Comparison of ENCODE assay signal across 1 cellular context in the genomic region with DNA sequence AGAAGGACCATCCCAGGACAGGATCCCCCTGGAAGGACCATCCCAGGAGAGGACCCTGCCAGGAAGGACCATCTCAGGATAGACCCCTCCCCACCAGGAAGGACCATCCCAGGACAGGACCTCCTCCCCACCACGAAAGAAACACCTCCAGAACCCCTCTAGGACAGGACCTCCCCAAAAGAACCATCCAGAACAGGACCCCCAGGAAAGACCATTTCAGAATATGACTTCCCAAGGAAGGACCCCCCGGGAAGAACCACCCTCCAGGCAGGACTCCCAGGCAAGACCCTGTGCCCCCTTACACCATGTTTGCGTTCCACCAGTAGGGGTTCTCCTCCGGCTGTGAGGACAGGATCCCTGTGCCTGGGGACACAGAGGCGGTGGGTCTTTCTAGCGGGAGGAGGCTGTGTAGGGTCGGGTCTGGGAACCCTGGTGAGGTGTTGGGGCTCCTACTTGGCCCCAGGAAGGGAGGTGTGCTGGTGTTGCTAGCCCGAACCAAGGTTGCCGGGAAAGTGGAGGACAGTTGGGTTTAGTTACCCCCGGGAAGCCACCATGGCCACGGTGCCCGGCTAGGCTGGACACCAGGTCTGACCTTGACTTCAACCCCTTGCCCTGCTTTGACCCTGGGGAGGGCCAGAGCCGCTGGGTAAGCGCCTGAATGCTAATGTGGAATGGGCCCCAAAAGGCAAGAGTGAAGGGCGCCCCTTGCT.
A peak's percentile ranks its signal among the peaks of the same experiment; 100 is the strongest.
TF ChIP-seq lines count a peak whose summit lies in the region.

No MANE protein-coding gene starts in this region.

TF ChIP-seq in HepG2, 621 proteins besides CTCF, POLR2A, EP300 and RAD21 (continued from another document and continues in another):
- TF ChIP-seq HDAC6 (IDR thresholded peaks at IDR 0.05; ENCODE audit: low read depth, low read length) (no peak), ZNF235 (CRISPR knock-in tag; IDR thresholded peaks at IDR 0.05; ENCODE audit: borderline replicate concordance) (peak; percentile 38; the same call in 1 of the 2 replicates), ZNF572 (CRISPR knock-in tag; IDR thresholded peaks at IDR 0.05) (no peak), ZNF619 (CRISPR knock-in tag; IDR thresholded peaks at IDR 0.05) (no peak), ZNF34 (CRISPR knock-in tag; IDR thresholded peaks at IDR 0.05; ENCODE audit: borderline replicate concordance) (no peak), ZNF350 (CRISPR knock-in tag; IDR thresholded peaks at IDR 0.05; ENCODE audit: borderline replicate concordance, low read depth) (peak; percentile 60; the same call in 1 of the 2 replicates), NR1H2 (CRISPR knock-in tag; IDR thresholded peaks at IDR 0.05; ENCODE audit: borderline replicate concordance, low read depth) (no peak), ZNF501 (CRISPR knock-in tag; IDR thresholded peaks at IDR 0.05) (peak; percentile 65; the same call in 1 of the 2 replicates)
- TF ChIP-seq, protein P1, sequence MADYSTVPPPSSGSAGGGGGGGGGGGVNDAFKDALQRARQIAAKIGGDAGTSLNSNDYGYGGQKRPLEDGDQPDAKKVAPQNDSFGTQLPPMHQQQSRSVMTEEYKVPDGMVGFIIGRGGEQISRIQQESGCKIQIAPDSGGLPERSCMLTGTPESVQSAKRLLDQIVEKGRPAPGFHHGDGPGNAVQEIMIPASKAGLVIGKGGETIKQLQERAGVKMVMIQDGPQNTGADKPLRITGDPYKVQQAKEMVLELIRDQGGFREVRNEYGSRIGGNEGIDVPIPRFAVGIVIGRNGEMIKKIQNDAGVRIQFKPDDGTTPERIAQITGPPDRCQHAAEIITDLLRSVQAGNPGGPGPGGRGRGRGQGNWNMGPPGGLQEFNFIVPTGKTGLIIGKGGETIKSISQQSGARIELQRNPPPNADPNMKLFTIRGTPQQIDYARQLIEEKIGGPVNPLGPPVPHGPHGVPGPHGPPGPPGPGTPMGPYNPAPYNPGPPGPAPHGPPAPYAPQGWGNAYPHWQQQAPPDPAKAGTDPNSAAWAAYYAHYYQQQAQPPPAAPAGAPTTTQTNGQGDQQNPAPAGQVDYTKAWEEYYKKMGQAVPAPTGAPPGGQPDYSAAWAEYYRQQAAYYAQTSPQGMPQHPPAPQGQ (CRISPR knock-in tag; IDR thresholded peaks at IDR 0.05; ENCODE audit: borderline replicate concordance) = no peak
- TF ChIP-seq, protein P2, sequence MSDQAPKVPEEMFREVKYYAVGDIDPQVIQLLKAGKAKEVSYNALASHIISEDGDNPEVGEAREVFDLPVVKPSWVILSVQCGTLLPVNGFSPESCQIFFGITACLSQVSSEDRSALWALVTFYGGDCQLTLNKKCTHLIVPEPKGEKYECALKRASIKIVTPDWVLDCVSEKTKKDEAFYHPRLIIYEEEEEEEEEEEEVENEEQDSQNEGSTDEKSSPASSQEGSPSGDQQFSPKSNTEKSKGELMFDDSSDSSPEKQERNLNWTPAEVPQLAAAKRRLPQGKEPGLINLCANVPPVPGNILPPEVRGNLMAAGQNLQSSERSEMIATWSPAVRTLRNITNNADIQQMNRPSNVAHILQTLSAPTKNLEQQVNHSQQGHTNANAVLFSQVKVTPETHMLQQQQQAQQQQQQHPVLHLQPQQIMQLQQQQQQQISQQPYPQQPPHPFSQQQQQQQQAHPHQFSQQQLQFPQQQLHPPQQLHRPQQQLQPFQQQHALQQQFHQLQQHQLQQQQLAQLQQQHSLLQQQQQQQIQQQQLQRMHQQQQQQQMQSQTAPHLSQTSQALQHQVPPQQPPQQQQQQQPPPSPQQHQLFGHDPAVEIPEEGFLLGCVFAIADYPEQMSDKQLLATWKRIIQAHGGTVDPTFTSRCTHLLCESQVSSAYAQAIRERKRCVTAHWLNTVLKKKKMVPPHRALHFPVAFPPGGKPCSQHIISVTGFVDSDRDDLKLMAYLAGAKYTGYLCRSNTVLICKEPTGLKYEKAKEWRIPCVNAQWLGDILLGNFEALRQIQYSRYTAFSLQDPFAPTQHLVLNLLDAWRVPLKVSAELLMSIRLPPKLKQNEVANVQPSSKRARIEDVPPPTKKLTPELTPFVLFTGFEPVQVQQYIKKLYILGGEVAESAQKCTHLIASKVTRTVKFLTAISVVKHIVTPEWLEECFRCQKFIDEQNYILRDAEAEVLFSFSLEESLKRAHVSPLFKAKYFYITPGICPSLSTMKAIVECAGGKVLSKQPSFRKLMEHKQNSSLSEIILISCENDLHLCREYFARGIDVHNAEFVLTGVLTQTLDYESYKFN (CRISPR knock-in tag; conservative IDR thresholded peaks at IDR 0.05) = 0 out of 2 replicates have a peak, but pooled peaks have one; percentile 14
- TF ChIP-seq, protein P3, sequence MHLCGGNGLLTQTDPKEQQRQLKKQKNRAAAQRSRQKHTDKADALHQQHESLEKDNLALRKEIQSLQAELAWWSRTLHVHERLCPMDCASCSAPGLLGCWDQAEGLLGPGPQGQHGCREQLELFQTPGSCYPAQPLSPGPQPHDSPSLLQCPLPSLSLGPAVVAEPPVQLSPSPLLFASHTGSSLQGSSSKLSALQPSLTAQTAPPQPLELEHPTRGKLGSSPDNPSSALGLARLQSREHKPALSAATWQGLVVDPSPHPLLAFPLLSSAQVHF (CRISPR knock-in tag; IDR thresholded peaks at IDR 0.05) = no peak
- TF ChIP-seq, protein P4, sequence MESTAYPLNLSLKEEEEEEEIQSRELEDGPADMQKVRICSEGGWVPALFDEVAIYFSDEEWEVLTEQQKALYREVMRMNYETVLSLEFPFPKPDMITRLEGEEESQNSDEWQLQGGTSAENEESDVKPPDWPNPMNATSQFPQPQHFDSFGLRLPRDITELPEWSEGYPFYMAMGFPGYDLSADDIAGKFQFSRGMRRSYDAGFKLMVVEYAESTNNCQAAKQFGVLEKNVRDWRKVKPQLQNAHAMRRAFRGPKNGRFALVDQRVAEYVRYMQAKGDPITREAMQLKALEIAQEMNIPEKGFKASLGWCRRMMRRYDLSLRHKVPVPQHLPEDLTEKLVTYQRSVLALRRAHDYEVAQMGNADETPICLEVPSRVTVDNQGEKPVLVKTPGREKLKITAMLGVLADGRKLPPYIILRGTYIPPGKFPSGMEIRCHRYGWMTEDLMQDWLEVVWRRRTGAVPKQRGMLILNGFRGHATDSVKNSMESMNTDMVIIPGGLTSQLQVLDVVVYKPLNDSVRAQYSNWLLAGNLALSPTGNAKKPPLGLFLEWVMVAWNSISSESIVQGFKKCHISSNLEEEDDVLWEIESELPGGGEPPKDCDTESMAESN (CRISPR knock-in tag; conservative IDR thresholded peaks at IDR 0.05) = no peak
- TF ChIP-seq, protein P5, sequence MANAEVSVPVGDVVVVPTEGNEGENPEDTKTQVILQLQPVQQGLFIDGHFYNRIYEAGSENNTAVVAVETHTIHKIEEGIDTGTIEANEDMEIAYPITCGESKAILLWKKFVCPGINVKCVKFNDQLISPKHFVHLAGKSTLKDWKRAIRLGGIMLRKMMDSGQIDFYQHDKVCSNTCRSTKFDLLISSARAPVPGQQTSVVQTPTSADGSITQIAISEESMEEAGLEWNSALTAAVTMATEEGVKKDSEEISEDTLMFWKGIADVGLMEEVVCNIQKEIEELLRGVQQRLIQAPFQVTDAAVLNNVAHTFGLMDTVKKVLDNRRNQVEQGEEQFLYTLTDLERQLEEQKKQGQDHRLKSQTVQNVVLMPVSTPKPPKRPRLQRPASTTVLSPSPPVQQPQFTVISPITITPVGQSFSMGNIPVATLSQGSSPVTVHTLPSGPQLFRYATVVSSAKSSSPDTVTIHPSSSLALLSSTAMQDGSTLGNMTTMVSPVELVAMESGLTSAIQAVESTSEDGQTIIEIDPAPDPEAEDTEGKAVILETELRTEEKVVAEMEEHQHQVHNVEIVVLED (CRISPR knock-in tag; IDR thresholded peaks at IDR 0.05; ENCODE audit: borderline replicate concordance) = no peak
- TF ChIP-seq, protein P6, sequence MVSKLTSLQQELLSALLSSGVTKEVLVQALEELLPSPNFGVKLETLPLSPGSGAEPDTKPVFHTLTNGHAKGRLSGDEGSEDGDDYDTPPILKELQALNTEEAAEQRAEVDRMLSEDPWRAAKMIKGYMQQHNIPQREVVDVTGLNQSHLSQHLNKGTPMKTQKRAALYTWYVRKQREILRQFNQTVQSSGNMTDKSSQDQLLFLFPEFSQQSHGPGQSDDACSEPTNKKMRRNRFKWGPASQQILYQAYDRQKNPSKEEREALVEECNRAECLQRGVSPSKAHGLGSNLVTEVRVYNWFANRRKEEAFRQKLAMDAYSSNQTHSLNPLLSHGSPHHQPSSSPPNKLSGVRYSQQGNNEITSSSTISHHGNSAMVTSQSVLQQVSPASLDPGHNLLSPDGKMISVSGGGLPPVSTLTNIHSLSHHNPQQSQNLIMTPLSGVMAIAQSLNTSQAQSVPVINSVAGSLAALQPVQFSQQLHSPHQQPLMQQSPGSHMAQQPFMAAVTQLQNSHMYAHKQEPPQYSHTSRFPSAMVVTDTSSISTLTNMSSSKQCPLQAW (CRISPR knock-in tag; IDR thresholded peaks at IDR 0.05) = peak; percentile 70; the same call in 1 of the 2 replicates
- TF ChIP-seq, protein P7, sequence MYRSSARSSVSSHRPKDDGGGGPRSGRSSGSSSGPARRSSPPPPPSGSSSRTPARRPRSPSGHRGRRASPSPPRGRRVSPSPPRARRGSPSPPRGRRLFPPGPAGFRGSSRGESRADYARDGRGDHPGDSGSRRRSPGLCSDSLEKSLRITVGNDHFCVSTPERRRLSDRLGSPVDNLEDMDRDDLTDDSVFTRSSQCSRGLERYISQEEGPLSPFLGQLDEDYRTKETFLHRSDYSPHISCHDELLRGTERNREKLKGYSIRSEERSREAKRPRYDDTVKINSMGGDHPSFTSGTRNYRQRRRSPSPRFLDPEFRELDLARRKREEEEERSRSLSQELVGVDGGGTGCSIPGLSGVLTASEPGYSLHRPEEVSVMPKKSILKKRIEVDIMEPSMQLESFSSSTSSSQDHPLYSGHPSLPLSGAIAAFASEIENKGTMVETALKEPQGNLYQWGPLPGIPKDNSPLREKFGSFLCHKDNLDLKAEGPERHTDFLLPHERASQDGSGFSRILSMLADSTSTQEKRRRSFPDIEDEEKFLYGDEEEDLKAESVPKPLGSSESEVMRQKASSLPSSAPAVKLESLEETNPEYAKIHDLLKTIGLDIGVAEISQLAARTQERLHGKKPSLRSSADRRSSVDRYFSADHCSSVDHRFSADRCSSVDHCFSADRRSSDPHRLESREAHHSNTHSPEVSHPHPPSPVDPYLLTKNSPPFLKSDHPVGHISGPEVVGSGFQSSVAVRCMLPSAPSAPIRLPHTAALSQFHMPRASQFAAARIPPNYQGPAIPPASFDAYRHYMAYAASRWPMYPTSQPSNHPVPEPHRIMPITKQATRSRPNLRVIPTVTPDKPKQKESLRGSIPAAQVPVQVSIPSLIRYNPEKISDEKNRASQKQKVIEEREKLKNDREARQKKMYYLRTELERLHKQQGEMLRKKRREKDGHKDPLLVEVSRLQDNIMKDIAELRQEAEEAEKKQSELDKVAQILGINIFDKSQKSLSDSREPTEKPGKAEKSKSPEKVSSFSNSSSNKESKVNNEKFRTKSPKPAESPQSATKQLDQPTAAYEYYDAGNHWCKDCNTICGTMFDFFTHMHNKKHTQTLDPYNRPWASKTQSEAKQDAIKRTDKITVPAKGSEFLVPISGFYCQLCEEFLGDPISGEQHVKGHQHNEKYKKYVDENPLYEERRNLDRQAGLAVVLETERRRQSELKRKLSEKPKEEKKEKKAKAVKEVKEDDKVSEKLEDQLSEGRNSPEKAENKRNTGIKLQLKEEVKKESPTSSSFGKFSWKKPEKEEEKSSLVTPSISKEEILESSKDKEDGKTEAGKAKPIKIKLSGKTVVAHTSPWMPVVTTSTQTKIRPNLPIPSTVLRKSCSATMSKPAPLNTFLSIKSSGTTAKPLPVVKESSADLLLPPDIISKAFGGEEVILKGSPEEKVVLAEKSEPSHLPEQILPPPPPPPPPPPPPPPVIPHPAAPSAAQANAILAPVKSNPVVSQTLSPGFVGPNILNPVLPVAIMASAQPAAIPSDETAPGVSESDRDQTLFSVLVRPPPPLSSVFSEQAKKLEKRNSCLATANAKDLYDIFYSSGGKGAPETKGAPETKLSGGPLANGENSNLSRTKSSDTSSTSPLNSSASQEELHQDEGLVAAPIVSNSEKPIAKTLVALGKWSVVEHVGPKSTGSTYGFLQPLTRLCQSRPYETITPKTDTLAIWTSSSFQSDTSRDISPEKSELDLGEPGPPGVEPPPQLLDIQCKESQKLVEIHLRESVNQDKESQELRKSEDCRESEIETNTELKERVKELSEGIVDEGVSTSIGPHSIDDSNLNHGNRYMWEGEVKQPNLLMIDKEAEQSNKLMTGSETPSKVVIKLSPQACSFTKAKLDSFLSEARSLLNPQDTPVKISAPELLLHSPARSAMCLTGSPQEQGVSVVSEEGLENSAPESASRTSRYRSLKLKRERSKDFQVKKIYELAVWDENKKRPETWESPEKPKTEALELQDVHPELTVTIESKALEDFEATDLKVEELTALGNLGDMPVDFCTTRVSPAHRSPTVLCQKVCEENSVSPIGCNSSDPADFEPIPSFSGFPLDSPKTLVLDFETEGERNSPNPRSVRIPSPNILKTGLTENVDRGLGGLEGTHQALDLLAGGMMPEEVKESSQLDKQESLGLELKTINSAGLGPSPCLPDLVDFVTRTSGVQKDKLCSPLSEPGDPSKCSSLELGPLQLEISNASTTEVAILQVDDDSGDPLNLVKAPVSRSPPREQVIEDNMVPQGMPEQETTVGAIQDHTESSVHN (CRISPR knock-in tag; IDR thresholded peaks at IDR 0.05) = no peak
- TF ChIP-seq, protein P8, sequence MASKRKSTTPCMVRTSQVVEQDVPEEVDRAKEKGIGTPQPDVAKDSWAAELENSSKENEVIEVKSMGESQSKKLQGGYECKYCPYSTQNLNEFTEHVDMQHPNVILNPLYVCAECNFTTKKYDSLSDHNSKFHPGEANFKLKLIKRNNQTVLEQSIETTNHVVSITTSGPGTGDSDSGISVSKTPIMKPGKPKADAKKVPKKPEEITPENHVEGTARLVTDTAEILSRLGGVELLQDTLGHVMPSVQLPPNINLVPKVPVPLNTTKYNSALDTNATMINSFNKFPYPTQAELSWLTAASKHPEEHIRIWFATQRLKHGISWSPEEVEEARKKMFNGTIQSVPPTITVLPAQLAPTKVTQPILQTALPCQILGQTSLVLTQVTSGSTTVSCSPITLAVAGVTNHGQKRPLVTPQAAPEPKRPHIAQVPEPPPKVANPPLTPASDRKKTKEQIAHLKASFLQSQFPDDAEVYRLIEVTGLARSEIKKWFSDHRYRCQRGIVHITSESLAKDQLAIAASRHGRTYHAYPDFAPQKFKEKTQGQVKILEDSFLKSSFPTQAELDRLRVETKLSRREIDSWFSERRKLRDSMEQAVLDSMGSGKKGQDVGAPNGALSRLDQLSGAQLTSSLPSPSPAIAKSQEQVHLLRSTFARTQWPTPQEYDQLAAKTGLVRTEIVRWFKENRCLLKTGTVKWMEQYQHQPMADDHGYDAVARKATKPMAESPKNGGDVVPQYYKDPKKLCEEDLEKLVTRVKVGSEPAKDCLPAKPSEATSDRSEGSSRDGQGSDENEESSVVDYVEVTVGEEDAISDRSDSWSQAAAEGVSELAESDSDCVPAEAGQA (IDR thresholded peaks at IDR 0.05; ENCODE audit: low read depth) = no peak
- TF ChIP-seq, protein P8 (CRISPR knock-in tag; IDR thresholded peaks at IDR 0.05; ENCODE audit: borderline replicate concordance) = no peak
